ENCODE assay signal across 1 cellular context in the genomic region with DNA sequence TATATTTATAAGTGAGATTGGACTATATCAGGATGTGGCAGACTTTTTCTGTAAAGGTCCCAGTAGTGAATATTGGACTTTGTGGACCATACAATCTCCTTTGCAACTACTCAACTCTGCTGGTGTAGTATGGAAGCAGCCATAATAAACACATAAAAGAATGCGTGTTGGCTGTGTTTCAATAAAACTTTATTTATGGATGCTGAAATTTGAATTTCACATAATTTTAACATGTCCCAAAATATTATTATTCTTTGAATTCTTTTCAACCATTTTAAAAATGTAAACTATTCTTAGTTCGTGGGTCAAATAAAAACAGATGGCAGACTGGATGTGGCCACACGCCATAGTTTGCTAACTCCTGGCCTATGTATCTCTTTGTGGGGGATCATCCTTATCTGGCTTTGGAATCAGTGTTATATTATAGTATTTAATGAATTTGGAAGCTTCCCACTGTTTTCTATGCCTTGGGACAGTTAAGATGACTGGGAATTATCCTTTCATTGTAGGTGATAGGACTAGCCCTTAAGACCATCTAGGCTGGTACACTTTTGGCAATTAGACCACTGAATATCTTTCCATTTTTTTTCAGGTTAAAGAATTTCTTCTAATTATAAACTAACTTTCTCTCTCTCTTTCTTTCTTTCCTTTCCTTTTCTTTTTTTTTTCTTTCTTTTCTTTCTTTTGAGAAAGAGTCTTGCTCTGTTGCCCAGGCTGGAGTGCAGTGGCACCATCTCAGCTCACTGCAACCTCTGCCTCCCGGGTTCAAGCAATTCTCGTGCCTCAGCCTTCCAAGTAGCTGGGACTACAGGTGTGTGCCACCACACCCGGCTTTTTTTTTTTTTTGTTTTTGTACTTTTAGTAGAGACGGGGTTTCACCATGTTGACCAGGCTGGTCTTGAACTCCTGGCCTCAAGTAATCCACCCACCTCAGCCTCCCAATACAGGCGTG.
TF ChIP-seq lines count a peak whose summit lies in the region.

No MANE protein-coding gene starts in this region.

TF ChIP-seq in K562, 482 proteins besides CTCF, POLR2A, EP300 and RAD21 (continued from another document):
- TF ChIP-seq, protein P1, sequence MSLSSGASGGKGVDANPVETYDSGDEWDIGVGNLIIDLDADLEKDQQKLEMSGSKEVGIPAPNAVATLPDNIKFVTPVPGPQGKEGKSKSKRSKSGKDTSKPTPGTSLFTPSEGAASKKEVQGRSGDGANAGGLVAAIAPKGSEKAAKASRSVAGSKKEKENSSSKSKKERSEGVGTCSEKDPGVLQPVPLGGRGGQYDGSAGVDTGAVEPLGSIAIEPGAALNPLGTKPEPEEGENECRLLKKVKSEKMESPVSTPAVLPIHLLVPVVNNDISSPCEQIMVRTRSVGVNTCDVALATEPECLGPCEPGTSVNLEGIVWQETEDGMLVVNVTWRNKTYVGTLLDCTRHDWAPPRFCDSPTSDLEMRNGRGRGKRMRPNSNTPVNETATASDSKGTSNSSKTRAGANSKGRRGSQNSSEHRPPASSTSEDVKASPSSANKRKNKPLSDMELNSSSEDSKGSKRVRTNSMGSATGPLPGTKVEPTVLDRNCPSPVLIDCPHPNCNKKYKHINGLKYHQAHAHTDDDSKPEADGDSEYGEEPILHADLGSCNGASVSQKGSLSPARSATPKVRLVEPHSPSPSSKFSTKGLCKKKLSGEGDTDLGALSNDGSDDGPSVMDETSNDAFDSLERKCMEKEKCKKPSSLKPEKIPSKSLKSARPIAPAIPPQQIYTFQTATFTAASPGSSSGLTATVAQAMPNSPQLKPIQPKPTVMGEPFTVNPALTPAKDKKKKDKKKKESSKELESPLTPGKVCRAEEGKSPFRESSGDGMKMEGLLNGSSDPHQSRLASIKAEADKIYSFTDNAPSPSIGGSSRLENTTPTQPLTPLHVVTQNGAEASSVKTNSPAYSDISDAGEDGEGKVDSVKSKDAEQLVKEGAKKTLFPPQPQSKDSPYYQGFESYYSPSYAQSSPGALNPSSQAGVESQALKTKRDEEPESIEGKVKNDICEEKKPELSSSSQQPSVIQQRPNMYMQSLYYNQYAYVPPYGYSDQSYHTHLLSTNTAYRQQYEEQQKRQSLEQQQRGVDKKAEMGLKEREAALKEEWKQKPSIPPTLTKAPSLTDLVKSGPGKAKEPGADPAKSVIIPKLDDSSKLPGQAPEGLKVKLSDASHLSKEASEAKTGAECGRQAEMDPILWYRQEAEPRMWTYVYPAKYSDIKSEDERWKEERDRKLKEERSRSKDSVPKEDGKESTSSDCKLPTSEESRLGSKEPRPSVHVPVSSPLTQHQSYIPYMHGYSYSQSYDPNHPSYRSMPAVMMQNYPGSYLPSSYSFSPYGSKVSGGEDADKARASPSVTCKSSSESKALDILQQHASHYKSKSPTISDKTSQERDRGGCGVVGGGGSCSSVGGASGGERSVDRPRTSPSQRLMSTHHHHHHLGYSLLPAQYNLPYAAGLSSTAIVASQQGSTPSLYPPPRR (CRISPR knock-in tag; IDR thresholded peaks at IDR 0.05; ENCODE audit: borderline replicate concordance), result no peak
- TF ChIP-seq HDAC1 (IDR thresholded peaks at IDR 0.05), result no peak
- TF ChIP-seq, protein P2, sequence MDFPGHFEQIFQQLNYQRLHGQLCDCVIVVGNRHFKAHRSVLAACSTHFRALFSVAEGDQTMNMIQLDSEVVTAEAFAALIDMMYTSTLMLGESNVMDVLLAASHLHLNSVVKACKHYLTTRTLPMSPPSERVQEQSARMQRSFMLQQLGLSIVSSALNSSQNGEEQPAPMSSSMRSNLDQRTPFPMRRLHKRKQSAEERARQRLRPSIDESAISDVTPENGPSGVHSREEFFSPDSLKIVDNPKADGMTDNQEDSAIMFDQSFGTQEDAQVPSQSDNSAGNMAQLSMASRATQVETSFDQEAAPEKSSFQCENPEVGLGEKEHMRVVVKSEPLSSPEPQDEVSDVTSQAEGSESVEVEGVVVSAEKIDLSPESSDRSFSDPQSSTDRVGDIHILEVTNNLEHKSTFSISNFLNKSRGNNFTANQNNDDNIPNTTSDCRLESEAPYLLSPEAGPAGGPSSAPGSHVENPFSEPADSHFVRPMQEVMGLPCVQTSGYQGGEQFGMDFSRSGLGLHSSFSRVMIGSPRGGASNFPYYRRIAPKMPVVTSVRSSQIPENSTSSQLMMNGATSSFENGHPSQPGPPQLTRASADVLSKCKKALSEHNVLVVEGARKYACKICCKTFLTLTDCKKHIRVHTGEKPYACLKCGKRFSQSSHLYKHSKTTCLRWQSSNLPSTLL (IDR thresholded peaks at IDR 0.05), result 0 out of 2 replicates have a peak, but pooled peaks have one; percentile 30
- peak; percentile 66 for TF ChIP-seq BCOR (IDR thresholded peaks at IDR 0.05)
- no peak for TF ChIP-seq RBM17 (IDR thresholded peaks at IDR 0.05; ENCODE audit: borderline replicate concordance, low read depth, low read length)
- TF ChIP-seq ZNF121 (CRISPR knock-in tag; conservative IDR thresholded peaks at IDR 0.05), result peak; percentile 39
TF ChIP-seq in K562: peak in this region for 5.
